ENCODE assay signal across 9 cellular contexts in genomic region chrX:10157545-10157944, GRCh38. TPM values are rescaled to one million over a fixed set of nuclear protein-coding genes. Genes with fewer than 3 reads are reported as not detected.
DNase-seq lines count a peak whose midpoint lies in the region; ATAC-seq and TF ChIP-seq lines count a peak whose summit lies in the region.
"Had no signal": no experiment of that assay in that cellular context is flagged by ENCODE, and none has a peak within 500 bp of the region (broad histone marks: within the 10 kb centered on the region; RNA-seq: fewer than 3 reads in every experiment).

No MANE protein-coding gene starts in this region.

- 23 to 34% (median 28%) methylated on average over 3 of the region's 3 CpGs for WGBS in psoas muscle, 3 donors

- no peaks in the 10 kb centered on the region for H3K27me3 ChIP-seq in SJSA1 (replicated peaks)
- H3K27me3 ChIP-seq in psoas muscle (ENCODE audit: insufficient read depth in 3 of 3, low read length in 2 of 3) = peaks cover 0 to 16% (median 0%) of the 10 kb centered on the region in 3 donors

- ATAC-seq in psoas muscle (no peak), HG03159 (IDR thresholded peaks at IDR 0.05; ENCODE audit: unreplicated experiment) (no peak), HG02885 (IDR thresholded peaks at IDR 0.05; ENCODE audit: poor library complexity, unreplicated experiment) (no peak), GM21786 (IDR thresholded peaks at IDR 0.05; ENCODE audit: unreplicated experiment) (no peak)

- H3K36me3 ChIP-seq in SJSA1 (no peaks in the 10 kb centered on the region), psoas muscle (ENCODE audit: insufficient read depth in 1 of 2, low read depth in 1 of 2) (peaks cover 0 to 5% of the 10 kb centered on the region in 2 donors)

- H3K9me3 ChIP-seq in SJSA1 (replicated peaks) (no peaks in the 10 kb centered on the region), psoas muscle (no peaks in the 10 kb centered on the region)

- H3K27ac ChIP-seq in SJSA1 (peak overlapping the region; percentile 82), psoas muscle (peak overlapping the region; percentile 83)
- H3K27ac ChIP-seq: KMS-11 had no signal

- intact Hi-C loops in psoas muscle (cut with DNase I) = no loop called here

- H3K4me3 ChIP-seq in GM12875 (ENCODE audit: low read depth, low read length) (peak overlapping the region; percentile 5), SJSA1 (peak overlapping the region; percentile 37), fibroblast of the aortic adventitia (ENCODE audit: low read depth, low read length) (peak overlapping the region; percentile 41), psoas muscle (peak overlapping the region; percentile 63)

- TF ChIP-seq CTCF in GM12875 (IDR thresholded peaks at IDR 0.05; ENCODE audit: borderline replicate concordance, insufficient read depth, low read depth, low read length) = no peak
- TF ChIP-seq CTCF in fibroblast of the aortic adventitia (IDR thresholded peaks at IDR 0.05; ENCODE audit: insufficient read depth, low read length) = no peak
- TF ChIP-seq CTCF in psoas muscle (IDR thresholded peaks at IDR 0.05) = no peak

- peaks cover 6% of the 10 kb centered on the region; the same call in 1 of the 2 replicates for H3K4me1 ChIP-seq in SJSA1 (replicated peaks)
- H3K4me1 ChIP-seq in psoas muscle = no peaks in the 10 kb centered on the region

- DNase-seq in SJSA1 (ENCODE audit: low read depth in 1 of 2, low spot score in 2 of 2) (peak in 1 of 2 experiments; percentile 31), fibroblast of the aortic adventitia (ENCODE audit: low read depth) (peak; percentile 70), psoas muscle (no peak), NCI-H187 treated with DMSO at 0.1 percent for 48 hours (lab: John Stamatoyannopoulos, UW) (no peak)

RNA-seq across cellular contexts. Expression of gene CLCN4, which starts 0.8 kb away (rescaled TPM):
- 6.6 and 10.9 TPM in 2 replicates for total RNA-seq in SJSA1 (2014; rRNA removed; shearing (Covaris generic))
- total RNA-seq in fibroblast of the aortic adventitia (ENCODE audit: low replicate concordance) = 6.7 and 15.1 TPM in 2 replicates
- 10 to 100 TPM; 48.7 to 75.9 (median 74.4) TPM for total RNA-seq in psoas muscle
- polyA plus RNA-seq in psoas muscle = 10 to 100 TPM in 2 of 3 donors, 1 to 10 TPM in 1; 4.1 to 53.8 (median 19.9) TPM

Comparison
In these comparisons a context has a peak if more than half of its experiments do, and no peak if none do; other contexts are left out.
1. H3K4me3 ChIP-seq: peak in every context shown above with its lines; median percentile 63 in psoas muscle; 41 in fibroblast of the aortic adventitia; 37 in SJSA1; 5 in GM12875.